ENCODE assay signal across 9 cellular contexts in genomic region chr14:54709444-54709843, GRCh38.
DNase-seq lines count a peak whose midpoint lies in the region; ATAC-seq and TF ChIP-seq lines count a peak whose summit lies in the region.
"Had no signal": no experiment of that assay in that cellular context is flagged by ENCODE, and none has a peak within 500 bp of the region (broad histone marks: within the 10 kb centered on the region; RNA-seq: fewer than 3 reads in every experiment).

No MANE protein-coding gene starts in this region.

- TF ChIP-seq POLR2A in Peyer's patch (IDR thresholded peaks at IDR 0.05): no peak

- H3K4me1 ChIP-seq in Peyer's patch (peaks cover 0 to 9% (median 2%) of the 10 kb centered on the region in 4 donors), mammary epithelial cell (ENCODE audit: insufficient read depth, low read length) (no peaks in the 10 kb centered on the region)

- TF ChIP-seq CTCF in Peyer's patch (IDR thresholded peaks at IDR 0.05) (no peak), mammary epithelial cell (conservative IDR thresholded peaks at IDR 0.05 in 1 of 2, IDR thresholded peaks at IDR 0.05 in 1 of 2; ENCODE audit: extremely low read depth in 1 of 2, insufficient read depth in 1 of 2, low read depth in 1 of 2, low read length in 2 of 2) (no peak)

- ATAC-seq in GM18867 (IDR thresholded peaks at IDR 0.05; ENCODE audit: unreplicated experiment) (peak; percentile 89), GM21447 (IDR thresholded peaks at IDR 0.05; ENCODE audit: unreplicated experiment) (peak; percentile 87), HG03342 (IDR thresholded peaks at IDR 0.05; ENCODE audit: unreplicated experiment) (peak; percentile 92)

- H3K27ac ChIP-seq in Peyer's patch (no peak overlapping the region), mammary epithelial cell (ENCODE audit: insufficient read depth, low read depth, low read length) (no peak overlapping the region)

- WGBS in mammary epithelial cell (ENCODE audit: low coverage, missing lambda C conversion rate): 67% methylated on average over 2 of the region's 2 CpGs

- H3K9ac ChIP-seq in mammary epithelial cell (ENCODE audit: insufficient read depth, low read length): no peak overlapping the region

- H3K9me3 ChIP-seq in Peyer's patch (no peaks in the 10 kb centered on the region), mammary epithelial cell (replicated peaks; ENCODE audit: insufficient read depth, low read length) (no peaks in the 10 kb centered on the region)

- no peak overlapping the region for H3K4me2 ChIP-seq in mammary epithelial cell (ENCODE audit: insufficient read depth, low read depth, low read length)

- peak; percentile 49 for DNase-seq in renal cortical epithelial cell (ENCODE audit: low read depth)
- no peak for DNase-seq in Peyer's patch
- DNase-seq in stimulated activated CD4-positive, alpha-beta T cell treated with anti-CD3 and anti-CD28 coated beads, Interleukin-2, amount 100 ng/mL, for 24 hours: no peak
- no peak for DNase-seq in mammary epithelial cell
- DNase-seq: activated effector memory CD4-positive, alpha-beta T cell treated with anti-CD3 and anti-CD28 coated beads, Interleukin-2, amount 50 U/mL, for 16 hours; NCI-H2171 treated with DMSO at 0.1 percent for 48 hours had no signal

- H3K36me3 ChIP-seq in Peyer's patch: no peaks in the 10 kb centered on the region
- H3K36me3 ChIP-seq in mammary epithelial cell (ENCODE audit: insufficient read depth, low read length): peaks cover 2% of the 10 kb centered on the region

- no TSS peak for BruUV-seq in mammary epithelial cell (replicated peaks; lab: Mats Ljungman, UMichigan)

- in situ Hi-C loops in mammary epithelial cell (cut with MboI; ENCODE audit: low sequenced_read_pairs in 2 of 2): no loop called here

- no peak overlapping the region for H3K4me3 ChIP-seq in Peyer's patch
- H3K4me3 ChIP-seq in mammary epithelial cell (replicated peaks in 1 of 3; ENCODE audit: insufficient read depth in 1 of 3, low read depth in 2 of 3, low read length in 3 of 3): no peak overlapping the region

- no peak overlapping the region for H2AFZ ChIP-seq in mammary epithelial cell (ENCODE audit: low read depth, low read length)

- H3K79me2 ChIP-seq in mammary epithelial cell (ENCODE audit: insufficient read depth, low read length): peaks cover 31% of the 10 kb centered on the region

- CTCF ChIA-PET in mammary epithelial cell (lab: Charles Lee; ENCODE audit: low non-redundant PET): no interaction called here

- dilution Hi-C loops in mammary epithelial cell (cut with HindIII; ENCODE audit: low sequenced_read_pairs): no loop called here

- H3K27me3 ChIP-seq in Peyer's patch (no peaks in the 10 kb centered on the region), mammary epithelial cell (ENCODE audit: insufficient read depth, low read length) (no peaks in the 10 kb centered on the region)

- H4K20me1 ChIP-seq in mammary epithelial cell (ENCODE audit: insufficient read depth, low read length): no peaks in the 10 kb centered on the region

- intact Hi-C loops in mammary epithelial cell (cut with micrococcal nuclease): no loop called here
